In the genomic region with DNA sequence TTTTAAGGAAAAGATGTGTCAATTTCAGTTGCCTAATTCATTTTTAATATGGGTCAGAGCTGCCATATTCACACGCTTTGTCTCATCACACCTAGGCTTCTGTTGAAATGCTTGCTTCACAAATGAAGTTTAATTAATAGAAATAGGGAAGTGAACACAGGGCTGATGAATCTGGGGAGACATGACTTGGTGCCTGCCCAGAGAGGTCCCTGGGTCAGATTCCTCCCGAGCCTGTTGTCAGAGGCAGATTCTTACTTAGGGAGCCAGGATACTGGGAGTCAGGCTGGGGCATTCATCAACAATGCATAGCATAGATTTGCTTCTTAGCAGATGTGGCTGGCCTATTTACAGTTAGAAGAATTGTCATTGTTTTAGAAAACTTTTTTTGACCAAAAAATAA, we compare ENCODE assay signal across 25 cellular contexts.
"Had no signal": no experiment of that assay in that cellular context is flagged by ENCODE, and none has a peak within 500 bp of the region (broad histone marks: within the 10 kb centered on the region; RNA-seq: fewer than 3 reads in every experiment).

No MANE protein-coding gene starts in this region.

- H3K9ac ChIP-seq: parathyroid adenoma had no signal

- H3K27me3 Mint-ChIP-seq: stimulated activated naive CD8-positive, alpha-beta T cell treated with anti-CD3 and anti-CD28 coated beads, Interleukin-15, amount 100 ng/mL, for 72 hours had no signal

- H3K36me3 ChIP-seq: gastroesophageal sphincter, heart left ventricle, right lobe of liver, suprapubic skin, transverse colon, upper lobe of right lung, uterus had no signal

- H3K4me1 Mint-ChIP-seq: memory B cell; natural killer cell; stimulated activated naive CD8-positive, alpha-beta T cell treated with anti-CD3 and anti-CD28 coated beads, Interleukin-15, amount 100 ng/mL, for 72 hours had no signal

- H3K9me3 ChIP-seq: gastroesophageal sphincter, heart left ventricle, right lobe of liver, suprapubic skin, transverse colon, upper lobe of right lung, uterus had no signal

- H3K79me2 ChIP-seq: hepatocyte, parathyroid adenoma had no signal

- H2AFZ ChIP-seq: hepatocyte, parathyroid adenoma had no signal

- H3K27me3 ChIP-seq: dorsolateral prefrontal cortex, gastroesophageal sphincter, heart left ventricle, hepatocyte, right lobe of liver, suprapubic skin, transverse colon, upper lobe of right lung, uterus had no signal

- ATAC-seq: gastroesophageal sphincter; heart left ventricle; left lobe of liver; natural killer cell; right lobe of liver; stimulated activated naive CD8-positive, alpha-beta T cell treated with anti-CD3 and anti-CD28 coated beads, Interleukin-15, amount 100 ng/mL, for 72 hours; upper lobe of right lung had no signal

- H3K9me3 Mint-ChIP-seq: memory B cell; natural killer cell; stimulated activated naive CD8-positive, alpha-beta T cell treated with anti-CD3 and anti-CD28 coated beads, Interleukin-15, amount 100 ng/mL, for 72 hours had no signal

- H3K4me3 Mint-ChIP-seq: memory B cell; natural killer cell; stimulated activated naive CD8-positive, alpha-beta T cell treated with anti-CD3 and anti-CD28 coated beads, Interleukin-15, amount 100 ng/mL, for 72 hours had no signal

- H3K4me3 ChIP-seq: dorsolateral prefrontal cortex, gastroesophageal sphincter, heart left ventricle, hepatocyte, lung, right lobe of liver, suprapubic skin, transverse colon, upper lobe of right lung, uterus had no signal

- DNase-seq: cortex of kidney; dorsolateral prefrontal cortex; effector CD4-positive, alpha-beta T cell; foreskin fibroblast; heart left ventricle; kidney; natural killer cell; right lobe of liver; small intestine; stimulated activated CD4-positive, alpha-beta T cell treated with anti-CD3 and anti-CD28 coated beads, Interleukin-15, amount 100 ng/mL, for 24 hours; stimulated activated CD4-positive, alpha-beta T cell treated with anti-CD3 and anti-CD28 coated beads, Interleukin-4, amount 100 ng/mL, for 1 hour; stimulated activated CD8-positive, alpha-beta memory T cell treated with anti-CD3 and anti-CD28 coated beads, Interleukin-4, amount 100 ng/mL, for 48 hours; stimulated activated naive CD4-positive, alpha-beta T cell; stimulated activated naive CD8-positive, alpha-beta T cell treated with anti-CD3 and anti-CD28 coated beads, Interleukin-15, amount 100 ng/mL, for 72 hours; transverse colon; upper lobe of right lung; uterus had no signal

- H3K27ac ChIP-seq: dorsolateral prefrontal cortex, gastroesophageal sphincter, heart left ventricle, hepatocyte, parathyroid adenoma, right lobe of liver, suprapubic skin, transverse colon, upper lobe of right lung, uterus had no signal

- FAIRE-seq: kidney, small intestine had no signal

- H3K27ac Mint-ChIP-seq: memory B cell; natural killer cell; progenitor cell of endocrine pancreas; stimulated activated naive CD8-positive, alpha-beta T cell treated with anti-CD3 and anti-CD28 coated beads, Interleukin-15, amount 100 ng/mL, for 72 hours had no signal

- H3K4me2 ChIP-seq: hepatocyte had no signal

- H3K36me3 Mint-ChIP-seq: memory B cell, natural killer cell had no signal

- H3K4me1 ChIP-seq: gastroesophageal sphincter, heart left ventricle, right lobe of liver, suprapubic skin, transverse colon, upper lobe of right lung, uterus had no signal
